ENCODE assay signal across 8 cellular contexts in the genomic region with DNA sequence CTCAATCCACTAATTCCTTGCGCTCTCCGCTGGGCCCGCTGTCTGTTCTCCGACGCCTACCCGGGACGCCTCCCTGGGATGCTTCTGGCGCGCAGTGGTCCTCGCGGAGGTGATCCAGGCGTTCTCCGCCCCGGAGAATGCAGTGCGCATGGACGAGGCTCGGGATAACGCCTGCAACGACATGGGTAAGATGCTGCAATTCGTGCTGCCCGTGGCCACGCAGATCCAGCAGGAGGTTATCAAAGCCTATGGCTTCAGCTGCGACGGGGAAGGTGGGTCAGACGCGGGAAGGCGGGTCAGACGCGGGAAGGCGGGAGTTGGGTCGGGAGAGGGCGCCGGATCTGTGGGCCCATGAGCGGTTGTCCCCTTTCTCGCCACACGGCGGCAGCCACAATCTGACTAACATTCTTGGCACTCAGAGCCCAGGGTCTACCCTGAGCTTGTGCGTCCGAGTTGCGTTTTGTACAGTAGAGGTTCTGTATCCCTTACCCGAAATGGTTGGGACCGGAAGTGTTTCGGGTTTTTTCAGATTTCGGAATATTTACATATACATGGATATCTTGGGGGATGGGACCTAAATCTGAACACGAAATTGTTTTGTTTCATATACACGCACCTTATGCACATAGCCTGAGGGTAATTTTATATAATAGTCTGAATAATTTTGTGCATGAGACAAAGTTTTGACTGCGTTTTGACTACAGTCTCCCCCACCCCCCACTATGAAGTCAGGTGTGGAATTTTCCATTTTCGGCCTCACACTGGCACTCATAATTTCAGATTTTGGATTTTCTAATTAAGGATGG. TPM values are rescaled to one million over a fixed set of nuclear protein-coding genes. Genes with fewer than 3 reads are reported as not detected.
DNase-seq lines count a peak whose midpoint lies in the region; ATAC-seq, FAIRE-seq and TF ChIP-seq lines count a peak whose summit lies in the region.

No MANE protein-coding gene starts in this region.

- H3K9me3 ChIP-seq in HCT116 (ENCODE audit: control insufficient read depth in 1 of 2, insufficient read depth in 1 of 2, low read depth in 1 of 2, low read length in 2 of 2) = no peaks in the 10 kb centered on the region
- no peaks in the 10 kb centered on the region for H3K9me3 ChIP-seq in SK-N-MC (ENCODE audit: low read depth, low read length)
- no peaks in the 10 kb centered on the region for H3K9me3 ChIP-seq in testis

- no peaks in the 10 kb centered on the region for H3K27me3 ChIP-seq in HCT116 (ENCODE audit: insufficient read depth, low read length)
- H3K27me3 ChIP-seq in testis = no peaks in the 10 kb centered on the region

- 1 to 3% methylated on average over 33 to 47 of the region's 48 CpGs for WGBS in testis, 2 donors

- H3K79me2 ChIP-seq in HCT116 (ENCODE audit: insufficient read depth, low read length) = peaks cover 16% of the 10 kb centered on the region

- FAIRE-seq in G401.6 (lab: Jason Lieb, UNC) = peak; percentile 94

- peak; percentile 39 for ATAC-seq in HCT116

- H3K4me1 Mint-ChIP-seq in activated naive CD4-positive, alpha-beta T cell treated with anti-CD3 and anti-CD28 coated beads, Interleukin-2, amount 50 U/mL, for 24 hours = peaks cover 72% of the 10 kb centered on the region

- RAD21 ChIA-PET in HCT116 (lab: Charles Lee; ENCODE audit: low non-redundant PET in 1 of 2, low total read pairs in 2 of 2, uncharacterized antibody in 2 of 2, unreplicated experiment in 2 of 2) = interaction anchor here (0.5 to 2.8 kb wide), 7 partner anchors 18 to 182 kb away, joined by 3 to 22 read pairs (median 4); a partner anchor contains a TSS

- H3K4me2 ChIP-seq in HCT116 (ENCODE audit: low read length) = peak overlapping the region; percentile 92

- H3K27ac ChIP-seq in HCT116 (ENCODE audit: low read depth, low read length) (peak overlapping the region; percentile 99), SK-N-MC (peak overlapping the region; percentile 99), testis (peak overlapping the region; percentile 96 to 97)

- peak; percentile 89 for DNase-seq in HCT116 (ENCODE audit: low read depth, low spot score)
- DNase-seq in NAMALWA (ENCODE audit: low spot score) = peak; percentile 99
- DNase-seq in SK-N-MC (ENCODE audit: low read depth, low spot score) = peak; percentile 76
- DNase-seq in globus pallidus (ENCODE audit: low spot score) = peak; percentile 91
- DNase-seq in occipital lobe (lab: John Stamatoyannopoulos, UW) = peak; percentile 85
- peak; percentile 95 for DNase-seq in testis

- CTCF ChIA-PET in HCT116 (lab: Charles Lee) = interaction anchor here (1.0 to 6.1 kb wide), 12 partner anchors 18 to 218 kb away, joined by 3 to 101 read pairs (median 6); a partner anchor contains a TSS

- H2AFZ ChIP-seq in HCT116 (ENCODE audit: low read depth, low read length, poor library complexity, severe bottlenecking) = no peak overlapping the region

- peaks cover 9% of the 10 kb centered on the region for H3K36me3 Mint-ChIP-seq in activated naive CD4-positive, alpha-beta T cell treated with anti-CD3 and anti-CD28 coated beads, Interleukin-2, amount 50 U/mL, for 24 hours

- H3K9me3 Mint-ChIP-seq in activated naive CD4-positive, alpha-beta T cell treated with anti-CD3 and anti-CD28 coated beads, Interleukin-2, amount 50 U/mL, for 24 hours = no peaks in the 10 kb centered on the region

- peaks cover 2 to 9% of the 10 kb centered on the region in 2 experiments; a peak in 2 of 4 replicates for H3K36me3 ChIP-seq in HCT116 (ENCODE audit: control insufficient read depth in 1 of 2, insufficient read depth in 2 of 2, low read length in 2 of 2)
- H3K36me3 ChIP-seq in SK-N-MC (ENCODE audit: insufficient read depth, low read length) = peaks cover 11% of the 10 kb centered on the region; the same call in 1 of the 2 replicates
- H3K36me3 ChIP-seq in testis (ENCODE audit: low read depth, missing control alignments) = no peaks in the 10 kb centered on the region

- no peaks in the 10 kb centered on the region for H4K20me1 ChIP-seq in HCT116 (ENCODE audit: insufficient read depth)

- POLR2A ChIA-PET in HCT116 (lab: Charles Lee) = interaction anchor here (0.6 to 7.7 kb wide), 40 partner anchors 10 to 703 kb away, joined by 3 to 269 read pairs (median 5); a partner anchor contains a TSS

- TF ChIP-seq CTCF in HCT116 (IDR thresholded peaks at IDR 0.05 in 2 of 3, conservative IDR thresholded peaks at IDR 0.05 in 1 of 3; ENCODE audit: borderline replicate concordance in 1 of 3, insufficient read depth in 1 of 3, low read depth in 2 of 3, low read length in 2 of 3) (peak in 2 of 3 experiments; percentile 76 to 77; a peak in 4 of 6 replicates), testis (IDR thresholded peaks at IDR 0.05) (peak; percentile 78 to 91 (median 91))

- peak overlapping the region; percentile 99 for H3K4me3 Mint-ChIP-seq in activated naive CD4-positive, alpha-beta T cell treated with anti-CD3 and anti-CD28 coated beads, Interleukin-2, amount 50 U/mL, for 24 hours

- no peak for TF ChIP-seq RAD21 in HCT116 (IDR thresholded peaks at IDR 0.05; ENCODE audit: low read depth)

- H3K27me3 Mint-ChIP-seq in activated naive CD4-positive, alpha-beta T cell treated with anti-CD3 and anti-CD28 coated beads, Interleukin-2, amount 50 U/mL, for 24 hours = no peaks in the 10 kb centered on the region

- H3K4me1 ChIP-seq in HCT116 (ENCODE audit: control insufficient read depth in 1 of 2, insufficient read depth in 2 of 2, low read length in 2 of 2) (peaks cover 22 to 66% of the 10 kb centered on the region in 2 experiments), testis (peaks cover 28% of the 10 kb centered on the region)

- H3K9me2 ChIP-seq in HCT116 (ENCODE audit: insufficient read depth) = no peaks in the 10 kb centered on the region

- TF ChIP-seq POLR2A in HCT116 (IDR thresholded peaks at IDR 0.05; ENCODE audit: borderline replicate concordance, extremely low read depth, insufficient read depth, insufficient read length) = no peak
- no peak for TF ChIP-seq POLR2A in testis (IDR thresholded peaks at IDR 0.05)

- H3K4me3 ChIP-seq in HCT116 (replicated peaks in 1 of 2; ENCODE audit: low read depth in 1 of 2, low read length in 2 of 2) = peak overlapping the region; percentile 68 to 71
- peak overlapping the region; percentile 97 for H3K4me3 ChIP-seq in SK-N-MC
- peak overlapping the region; percentile 72 to 80 for H3K4me3 ChIP-seq in testis

- H3K9ac ChIP-seq in HCT116 (ENCODE audit: low read length) (peak overlapping the region; percentile 88), SK-N-MC (ENCODE audit: insufficient read length) (peak overlapping the region; percentile 83)

- peak overlapping the region; percentile 100 for H3K27ac Mint-ChIP-seq in activated naive CD4-positive, alpha-beta T cell treated with anti-CD3 and anti-CD28 coated beads, Interleukin-2, amount 50 U/mL, for 24 hours

- no TSS peak for BruUV-seq in HCT116 (replicated peaks; lab: Mats Ljungman, UMichigan)

- intact Hi-C loops in HCT116 (cut with micrococcal nuclease) (loop anchor here (1.0 to 10.0 kb wide), 5 partner anchors 75 to 693 kb away; a partner anchor contains a TSS), testis (cut with DNase I; ENCODE audit: low total_unique reads) (loop anchor here (10.0 kb wide), 1 partner anchor 150 kb away; a partner anchor contains a TSS)

TF ChIP-seq in HCT116, 20 proteins besides CTCF, POLR2A, EP300 and RAD21:
- TF ChIP-seq, protein P1, sequence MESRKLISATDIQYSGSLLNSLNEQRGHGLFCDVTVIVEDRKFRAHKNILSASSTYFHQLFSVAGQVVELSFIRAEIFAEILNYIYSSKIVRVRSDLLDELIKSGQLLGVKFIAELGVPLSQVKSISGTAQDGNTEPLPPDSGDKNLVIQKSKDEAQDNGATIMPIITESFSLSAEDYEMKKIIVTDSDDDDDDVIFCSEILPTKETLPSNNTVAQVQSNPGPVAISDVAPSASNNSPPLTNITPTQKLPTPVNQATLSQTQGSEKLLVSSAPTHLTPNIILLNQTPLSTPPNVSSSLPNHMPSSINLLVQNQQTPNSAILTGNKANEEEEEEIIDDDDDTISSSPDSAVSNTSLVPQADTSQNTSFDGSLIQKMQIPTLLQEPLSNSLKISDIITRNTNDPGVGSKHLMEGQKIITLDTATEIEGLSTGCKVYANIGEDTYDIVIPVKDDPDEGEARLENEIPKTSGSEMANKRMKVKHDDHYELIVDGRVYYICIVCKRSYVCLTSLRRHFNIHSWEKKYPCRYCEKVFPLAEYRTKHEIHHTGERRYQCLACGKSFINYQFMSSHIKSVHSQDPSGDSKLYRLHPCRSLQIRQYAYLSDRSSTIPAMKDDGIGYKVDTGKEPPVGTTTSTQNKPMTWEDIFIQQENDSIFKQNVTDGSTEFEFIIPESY (IDR thresholded peaks at IDR 0.05; ENCODE audit: extremely low read depth, insufficient replicate concordance, low read length) = no peak
- peak; percentile 61 for TF ChIP-seq TCF7L2 (IDR thresholded peaks at IDR 0.05; ENCODE audit: borderline replicate concordance, extremely low read depth, insufficient read depth, insufficient read length)
- peak; percentile 47; the same call in 1 of the 2 replicates for TF ChIP-seq POLR2AphosphoS5 (IDR thresholded peaks at IDR 0.05; ENCODE audit: low read depth, low read length)
- peak; percentile 53 for TF ChIP-seq YY1 (IDR thresholded peaks at IDR 0.05; ENCODE audit: extremely low read depth, insufficient replicate concordance, low read depth, low read length)
- TF ChIP-seq CEBPB (IDR thresholded peaks at IDR 0.05; ENCODE audit: low read depth) = no peak
- peak; percentile 33; the same call in 1 of the 2 replicates for TF ChIP-seq ZFX (IDR thresholded peaks at IDR 0.05)
- no peak for TF ChIP-seq SP1 (IDR thresholded peaks at IDR 0.05; ENCODE audit: low read depth)
TF ChIP-seq in HCT116: peak in this region for 4.

RNA-seq across cellular contexts. Expression of a gene that starts 0.8 kb away (rescaled TPM):
- total RNA-seq in HCT116 (2021; ENCODE audit: unreplicated experiment) (202 TPM), occipital lobe (243 TPM), testis (100 to 1,000 TPM; 143 to 236 TPM)
- 409 and 485 TPM in 2 replicates for polyA plus RNA-seq in HCT116 (2012)
- 141 TPM for polyA plus RNA-seq in testis (ENCODE audit: insufficient read depth, low read depth, low replicate concordance)

RNA-seq across cellular contexts. Expression of a gene that starts 1.0 kb away (rescaled TPM):
- total RNA-seq in HCT116 (2021; ENCODE audit: unreplicated experiment) = not detected
- polyA plus RNA-seq in HCT116 (2012) = not detected in 2 replicates
- total RNA-seq in occipital lobe = not detected
- not detected for total RNA-seq in testis
- polyA plus RNA-seq in testis (ENCODE audit: insufficient read depth, low read depth, low replicate concordance) = not detected

RNA-seq across cellular contexts. Expression of a gene that starts 6.6 kb away (rescaled TPM):
- total RNA-seq in HCT116 (2021; ENCODE audit: unreplicated experiment) = 47.7 TPM
- polyA plus RNA-seq in HCT116 (2012) = 63.9 and 64.2 TPM in 2 replicates
- 3.1 TPM for total RNA-seq in occipital lobe
- total RNA-seq in testis = 1 to 10 TPM; 3.7 to 9.1 TPM
- polyA plus RNA-seq in testis (ENCODE audit: insufficient read depth, low read depth, low replicate concordance) = 19.1 TPM

RNA-seq across cellular contexts. Expression of a gene that starts 16.8 kb away (rescaled TPM):
- 104 TPM for total RNA-seq in HCT116 (2021; ENCODE audit: unreplicated experiment)
- polyA plus RNA-seq in HCT116 (2012) = 82.2 and 91.6 TPM in 2 replicates
- total RNA-seq in occipital lobe = 9.2 TPM
- 10 to 100 TPM; 63.4 to 73.2 TPM for total RNA-seq in testis
- polyA plus RNA-seq in testis (ENCODE audit: insufficient read depth, low read depth, low replicate concordance) = 40.5 TPM

RNA-seq across cellular contexts. Expression of a gene that starts 25.9 kb away (rescaled TPM):
- total RNA-seq in HCT116 (2021; ENCODE audit: unreplicated experiment) (466 TPM), occipital lobe (102 TPM), testis (100 to 1,000 TPM; 118 to 153 TPM)
- 331 and 372 TPM in 2 replicates for polyA plus RNA-seq in HCT116 (2012)
- 97.3 TPM for polyA plus RNA-seq in testis (ENCODE audit: insufficient read depth, low read depth, low replicate concordance)

Comparison
In these comparisons a context has a peak if more than half of its experiments do, and no peak if none do; other contexts are left out.
1. Peak in every context shown above with its lines: DNase-seq, ATAC-seq, H3K4me3 ChIP-seq and H3K27ac ChIP-seq.